In the genomic region with DNA sequence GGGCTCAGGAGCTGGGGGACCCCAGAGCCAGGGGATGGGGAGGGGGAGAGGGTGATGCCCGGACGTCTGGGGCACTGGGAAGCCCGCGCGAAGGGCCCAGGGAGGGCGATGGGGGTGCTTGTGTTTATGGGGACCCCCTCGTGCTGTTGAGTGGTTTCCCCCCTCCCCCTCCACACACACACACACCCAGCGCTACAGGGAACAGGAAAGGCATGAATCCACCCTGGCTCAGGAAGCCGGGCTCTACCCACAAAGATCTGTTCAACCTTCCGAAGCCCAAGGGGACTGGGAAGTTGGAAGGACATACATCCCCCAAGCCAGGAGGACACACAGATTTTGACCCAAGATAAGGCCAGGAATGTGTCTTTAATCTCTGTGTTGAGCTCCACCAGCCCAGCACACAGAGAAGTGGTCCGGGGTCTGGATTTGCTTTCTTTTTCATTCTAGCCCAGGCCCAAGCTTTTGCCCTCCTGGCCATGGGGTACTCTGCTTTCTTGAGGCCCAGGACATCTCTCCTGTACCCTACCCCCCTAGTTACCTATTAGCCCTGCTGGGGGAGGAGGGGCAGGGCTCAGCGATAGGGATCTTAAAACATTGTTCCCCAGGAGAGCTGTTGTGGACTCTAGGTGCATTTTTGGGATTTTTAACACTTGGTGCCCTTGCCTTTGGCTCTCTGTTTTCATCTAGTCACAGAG, we compare ENCODE assay signal across 2 cellular contexts.
TF ChIP-seq lines count a peak whose summit lies in the region.

No MANE protein-coding gene starts in this region.

TF ChIP-seq in GM12878, 131 proteins besides CTCF, POLR2A, EP300 and RAD21:
- TF ChIP-seq WRNIP1 (IDR thresholded peaks at IDR 0.05; ENCODE audit: borderline replicate concordance, low read depth, low read length) (peak; percentile 79; the same call in 1 of the 2 replicates), TBL1XR1 (IDR thresholded peaks at IDR 0.05; ENCODE audit: low read depth, low read length) (no peak), SP1 (IDR thresholded peaks at IDR 0.05; ENCODE audit: low read depth, low read length) (no peak), POLR2AphosphoS5 (IDR thresholded peaks at IDR 0.05; ENCODE audit: low read length) (peak; percentile 81), SMAD1 (IDR thresholded peaks at IDR 0.05; ENCODE audit: low read depth, partially characterized antibody) (no peak), IKZF2 (IDR thresholded peaks at IDR 0.05) (0 out of 4 replicates have a peak, but pooled peaks of 1 of the 2 experiments have one; percentile 14), BMI1 (IDR thresholded peaks at IDR 0.05; ENCODE audit: borderline replicate concordance) (0 out of 2 replicates have a peak, but pooled peaks have one; percentile 27), ZBED1 (IDR thresholded peaks at IDR 0.05; ENCODE audit: borderline replicate concordance) (no peak), SIN3A (IDR thresholded peaks at IDR 0.05; ENCODE audit: low read depth, low read length) (0 out of 2 replicates have a peak, but pooled peaks have one; percentile 1), BACH1 (IDR thresholded peaks at IDR 0.05; ENCODE audit: borderline replicate concordance) (peak; percentile 62; the same call in 1 of the 2 replicates), MEF2B (IDR thresholded peaks at IDR 0.05; ENCODE audit: partially characterized antibody, poor library complexity, severe bottlenecking) (peak; percentile 22), MLLT1 (IDR thresholded peaks at IDR 0.05) (peak; percentile 60), IKZF1 (conservative IDR thresholded peaks at IDR 0.05) (no peak; the same call in 1 of the 2 replicates)
TF ChIP-seq in GM12878: peak in this region for 8.

TF ChIP-seq in HepG2, 621 proteins besides CTCF, POLR2A, EP300 and RAD21 (continues in another document):
- TF ChIP-seq FOXM1 (CRISPR knock-in tag; IDR thresholded peaks at IDR 0.05) (no peak), MXD1 (CRISPR knock-in tag; IDR thresholded peaks at IDR 0.05) (peak; percentile 1; the same call in 1 of the 2 replicates), KDM2A (CRISPR knock-in tag; IDR thresholded peaks at IDR 0.05; ENCODE audit: borderline replicate concordance, low read depth) (peak; percentile 3; the same call in 1 of the 2 replicates), HMGXB4 (CRISPR knock-in tag; IDR thresholded peaks at IDR 0.05; ENCODE audit: borderline replicate concordance in 1 of 2, low read depth in 1 of 2) (0 out of 4 replicates have a peak, but pooled peaks of 1 of the 2 experiments have one; percentile 28), ETV5 (CRISPR knock-in tag; IDR thresholded peaks at IDR 0.05; ENCODE audit: borderline replicate concordance) (0 out of 2 replicates have a peak, but pooled peaks have one; percentile 22), AKAP8 (CRISPR knock-in tag; IDR thresholded peaks at IDR 0.05) (0 out of 2 replicates have a peak, but pooled peaks have one; percentile 7), PBX2 (CRISPR knock-in tag; IDR thresholded peaks at IDR 0.05) (no peak), DMAP1 (CRISPR knock-in tag; IDR thresholded peaks at IDR 0.05) (peak; percentile 42; the same call in 1 of the 2 replicates), HBP1 (CRISPR knock-in tag; IDR thresholded peaks at IDR 0.05; ENCODE audit: low read depth) (0 out of 2 replicates have a peak, but pooled peaks have one; percentile 42), PHF5A (CRISPR knock-in tag; IDR thresholded peaks at IDR 0.05; ENCODE audit: low read depth, unreplicated experiment) (no peak), ZNF776 (CRISPR knock-in tag; IDR thresholded peaks at IDR 0.05) (no peak), ZSCAN21 (CRISPR knock-in tag; IDR thresholded peaks at IDR 0.05; ENCODE audit: borderline replicate concordance) (peak; percentile 28; the same call in 1 of the 2 replicates), KMT2B (CRISPR knock-in tag; IDR thresholded peaks at IDR 0.05) (peak; percentile 10; the same call in 1 of the 2 replicates), TEAD3 (CRISPR knock-in tag; optimal IDR thresholded peaks at IDR 0.05; ENCODE audit: borderline replicate concordance) (peak; percentile 28), SP140L (CRISPR knock-in tag; IDR thresholded peaks at IDR 0.05; ENCODE audit: borderline replicate concordance) (peak; percentile 44; the same call in 1 of the 2 replicates), CBX1 (IDR thresholded peaks at IDR 0.05; ENCODE audit: low read depth) (no peak), ZBTB14 (CRISPR knock-in tag; IDR thresholded peaks at IDR 0.05) (no peak), DNMT1 (CRISPR knock-in tag; IDR thresholded peaks at IDR 0.05) (no peak), FOXP4 (CRISPR knock-in tag; IDR thresholded peaks at IDR 0.05) (0 out of 2 replicates have a peak, but pooled peaks have one; percentile 51), ZNF556 (CRISPR knock-in tag; IDR thresholded peaks at IDR 0.05; ENCODE audit: borderline replicate concordance) (no peak), CEBPB (IDR thresholded peaks at IDR 0.05; ENCODE audit: borderline replicate concordance, low read depth, low read length) (no peak), DRAP1 (CRISPR knock-in tag; IDR thresholded peaks at IDR 0.05) (peak; percentile 38; the same call in 1 of the 2 replicates), GTF3A (CRISPR knock-in tag; conservative IDR thresholded peaks at IDR 0.05) (0 out of 2 replicates have a peak, but pooled peaks have one; percentile 41), ZNF546 (CRISPR knock-in tag; conservative IDR thresholded peaks at IDR 0.05) (no peak), ZNF484 (CRISPR knock-in tag; IDR thresholded peaks at IDR 0.05; ENCODE audit: borderline replicate concordance, low read depth) (no peak)
- TF ChIP-seq, protein P1, sequence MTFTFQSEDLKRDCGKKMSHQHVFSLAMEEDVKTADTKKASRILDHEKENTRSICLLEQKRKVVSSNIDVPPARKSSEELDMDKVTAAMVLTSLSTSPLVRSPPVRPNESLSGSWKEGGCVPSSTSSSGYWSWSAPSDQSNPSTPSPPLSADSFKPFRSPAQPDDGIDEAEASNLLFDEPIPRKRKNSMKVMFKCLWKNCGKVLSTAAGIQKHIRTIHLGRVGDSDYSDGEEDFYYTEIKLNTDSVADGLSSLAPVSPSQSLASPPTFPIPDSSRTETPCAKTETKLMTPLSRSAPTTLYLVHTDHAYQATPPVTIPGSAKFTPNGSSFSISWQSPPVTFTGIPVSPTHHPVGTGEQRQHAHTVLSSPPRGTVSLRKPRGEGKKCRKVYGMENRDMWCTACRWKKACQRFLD (CRISPR knock-in tag; IDR thresholded peaks at IDR 0.05; ENCODE audit: borderline replicate concordance), result 0 out of 2 replicates have a peak, but pooled peaks have one; percentile 24
- TF ChIP-seq, protein P2, sequence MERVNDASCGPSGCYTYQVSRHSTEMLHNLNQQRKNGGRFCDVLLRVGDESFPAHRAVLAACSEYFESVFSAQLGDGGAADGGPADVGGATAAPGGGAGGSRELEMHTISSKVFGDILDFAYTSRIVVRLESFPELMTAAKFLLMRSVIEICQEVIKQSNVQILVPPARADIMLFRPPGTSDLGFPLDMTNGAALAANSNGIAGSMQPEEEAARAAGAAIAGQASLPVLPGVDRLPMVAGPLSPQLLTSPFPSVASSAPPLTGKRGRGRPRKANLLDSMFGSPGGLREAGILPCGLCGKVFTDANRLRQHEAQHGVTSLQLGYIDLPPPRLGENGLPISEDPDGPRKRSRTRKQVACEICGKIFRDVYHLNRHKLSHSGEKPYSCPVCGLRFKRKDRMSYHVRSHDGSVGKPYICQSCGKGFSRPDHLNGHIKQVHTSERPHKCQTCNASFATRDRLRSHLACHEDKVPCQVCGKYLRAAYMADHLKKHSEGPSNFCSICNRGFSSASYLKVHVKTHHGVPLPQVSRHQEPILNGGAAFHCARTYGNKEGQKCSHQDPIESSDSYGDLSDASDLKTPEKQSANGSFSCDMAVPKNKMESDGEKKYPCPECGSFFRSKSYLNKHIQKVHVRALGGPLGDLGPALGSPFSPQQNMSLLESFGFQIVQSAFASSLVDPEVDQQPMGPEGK (CRISPR knock-in tag; IDR thresholded peaks at IDR 0.05), result peak; percentile 39; the same call in 1 of the 2 replicates
- TF ChIP-seq, protein P3, sequence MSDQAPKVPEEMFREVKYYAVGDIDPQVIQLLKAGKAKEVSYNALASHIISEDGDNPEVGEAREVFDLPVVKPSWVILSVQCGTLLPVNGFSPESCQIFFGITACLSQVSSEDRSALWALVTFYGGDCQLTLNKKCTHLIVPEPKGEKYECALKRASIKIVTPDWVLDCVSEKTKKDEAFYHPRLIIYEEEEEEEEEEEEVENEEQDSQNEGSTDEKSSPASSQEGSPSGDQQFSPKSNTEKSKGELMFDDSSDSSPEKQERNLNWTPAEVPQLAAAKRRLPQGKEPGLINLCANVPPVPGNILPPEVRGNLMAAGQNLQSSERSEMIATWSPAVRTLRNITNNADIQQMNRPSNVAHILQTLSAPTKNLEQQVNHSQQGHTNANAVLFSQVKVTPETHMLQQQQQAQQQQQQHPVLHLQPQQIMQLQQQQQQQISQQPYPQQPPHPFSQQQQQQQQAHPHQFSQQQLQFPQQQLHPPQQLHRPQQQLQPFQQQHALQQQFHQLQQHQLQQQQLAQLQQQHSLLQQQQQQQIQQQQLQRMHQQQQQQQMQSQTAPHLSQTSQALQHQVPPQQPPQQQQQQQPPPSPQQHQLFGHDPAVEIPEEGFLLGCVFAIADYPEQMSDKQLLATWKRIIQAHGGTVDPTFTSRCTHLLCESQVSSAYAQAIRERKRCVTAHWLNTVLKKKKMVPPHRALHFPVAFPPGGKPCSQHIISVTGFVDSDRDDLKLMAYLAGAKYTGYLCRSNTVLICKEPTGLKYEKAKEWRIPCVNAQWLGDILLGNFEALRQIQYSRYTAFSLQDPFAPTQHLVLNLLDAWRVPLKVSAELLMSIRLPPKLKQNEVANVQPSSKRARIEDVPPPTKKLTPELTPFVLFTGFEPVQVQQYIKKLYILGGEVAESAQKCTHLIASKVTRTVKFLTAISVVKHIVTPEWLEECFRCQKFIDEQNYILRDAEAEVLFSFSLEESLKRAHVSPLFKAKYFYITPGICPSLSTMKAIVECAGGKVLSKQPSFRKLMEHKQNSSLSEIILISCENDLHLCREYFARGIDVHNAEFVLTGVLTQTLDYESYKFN (CRISPR knock-in tag; conservative IDR thresholded peaks at IDR 0.05), result no peak; the same call in 1 of the 2 replicates
- TF ChIP-seq, protein P4, sequence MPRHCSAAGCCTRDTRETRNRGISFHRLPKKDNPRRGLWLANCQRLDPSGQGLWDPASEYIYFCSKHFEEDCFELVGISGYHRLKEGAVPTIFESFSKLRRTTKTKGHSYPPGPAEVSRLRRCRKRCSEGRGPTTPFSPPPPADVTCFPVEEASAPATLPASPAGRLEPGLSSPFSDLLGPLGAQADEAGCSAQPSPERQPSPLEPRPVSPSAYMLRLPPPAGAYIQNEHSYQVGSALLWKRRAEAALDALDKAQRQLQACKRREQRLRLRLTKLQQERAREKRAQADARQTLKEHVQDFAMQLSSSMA (CRISPR knock-in tag; IDR thresholded peaks at IDR 0.05), result peak; percentile 55; the same call in 1 of the 2 replicates
